ENCODE assay signal across 29 cellular contexts in the genomic region with DNA sequence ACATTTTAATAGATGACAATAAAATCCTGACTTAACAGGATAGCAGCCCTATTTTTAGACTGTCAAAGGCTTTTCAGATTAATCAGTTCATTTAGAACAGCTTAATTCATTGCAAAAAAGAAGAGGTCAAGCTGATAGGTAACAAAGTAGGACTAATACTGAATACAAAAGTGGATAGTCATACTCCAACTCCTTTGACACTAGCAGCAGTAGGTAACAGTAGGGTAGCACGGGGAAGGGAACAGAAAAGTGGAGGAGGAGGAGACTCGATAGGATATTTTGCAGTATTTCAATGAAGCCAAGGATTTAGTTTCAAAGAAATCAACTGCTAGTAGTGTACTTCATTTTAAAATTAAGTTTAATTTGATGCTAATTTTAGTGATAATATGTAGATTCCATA.
"Had no signal": no experiment of that assay in that cellular context is flagged by ENCODE, and none has a peak within 500 bp of the region (broad histone marks: within the 10 kb centered on the region; RNA-seq: fewer than 3 reads in every experiment).

No MANE protein-coding gene starts in this region.

- H3K9me3 Mint-ChIP-seq: mesothelial cell of epicardium; naive B cell; natural killer cell; stimulated activated naive B cell treated with anti-CD40 and anti-IgM and Interleukin-4, amounts not matched to agents 10 μg/mL and 1 μg/mL and 100 μg/mL, for 72 hours had no signal

- H3K36me3 ChIP-seq: prostate gland had no signal

- H3K9me3 ChIP-seq: left lung, lower lobe of right lung, pancreas, prostate gland, stomach, testis, thyroid gland, transverse colon, upper lobe of left lung had no signal

- ATAC-seq: left colon; left lung; lower lobe of right lung; natural killer cell; pancreas; right cardiac atrium; sciatic nerve; stimulated activated naive B cell treated with anti-CD40 and anti-IgM and Interleukin-4, amounts not matched to agents 10 μg/mL and 1 μg/mL and 100 μg/mL, for 72 hours; stimulated activated naive CD8-positive, alpha-beta T cell treated with anti-CD3 and anti-CD28 coated beads, Interleukin-15, Interleukin-2, amounts not matched to agents 100 U/mL and 50 U/mL, for 24 hours had no signal

- H3K27ac Mint-ChIP-seq: immature natural killer cell; mesothelial cell of epicardium; natural killer cell; stimulated activated naive B cell treated with anti-CD40 and anti-IgM and Interleukin-4, amounts not matched to agents 10 μg/mL and 1 μg/mL and 100 μg/mL, for 72 hours had no signal

- H3K4me1 Mint-ChIP-seq: immature natural killer cell, natural killer cell had no signal

- H3K4me3 Mint-ChIP-seq: immature natural killer cell; mesothelial cell of epicardium; naive B cell; natural killer cell; stimulated activated naive B cell treated with anti-CD40 and anti-IgM and Interleukin-4, amounts not matched to agents 10 μg/mL and 1 μg/mL and 100 μg/mL, for 72 hours had no signal

- H3K4me1 ChIP-seq: left lung, lower lobe of right lung, pancreas, prostate gland, stomach, testis, thyroid gland, transverse colon, upper lobe of left lung had no signal

- H3K27ac ChIP-seq: left lung, lower lobe of right lung, pancreas, prostate gland, skin epidermis, stomach, testis, thyroid gland, transverse colon, upper lobe of left lung had no signal

- H3K27me3 ChIP-seq: left lung, pancreas, stomach, testis, thyroid gland, transverse colon, upper lobe of left lung had no signal

- DNase-seq: hippocampal formation; immature natural killer cell; kidney; left colon; left lung; lower lobe of right lung; mammary epithelial cell; mesenchymal stem cell; naive B cell; natural killer cell; nucleus accumbens; pancreas; posterior cingulate gyrus; right cardiac atrium; stimulated activated CD4-positive, alpha-beta T cell treated with anti-CD3 and anti-CD28 coated beads, Interleukin-12 subunit alpha, Interleukin-12 subunit beta, amount 100 ng/mL, for 4 hours; stimulated activated CD4-positive, alpha-beta T cell treated with anti-CD3 and anti-CD28 coated beads, Interleukin-15, amount 100 ng/mL, for 24 hours; stimulated activated CD4-positive, alpha-beta T cell treated with anti-CD3 and anti-CD28 coated beads, Interleukin-2, amount 100 ng/mL, for 24 hours; stimulated activated CD4-positive, alpha-beta T cell treated with anti-CD3 and anti-CD28 coated beads, Interleukin-4, amount 100 ng/mL, for 1 hour; stimulated activated naive B cell treated with anti-CD40 and anti-IgM and Interleukin-4, amounts not matched to agents 10 μg/mL and 1 μg/mL and 100 μg/mL, for 72 hours; stimulated activated naive CD8-positive, alpha-beta T cell treated with anti-CD3 and anti-CD28 coated beads, Interleukin-15, Interleukin-2, amounts not matched to agents 100 U/mL and 50 U/mL, for 24 hours; stomach; testis; thyroid gland; transverse colon; upper lobe of left lung had no signal

- H3K36me3 Mint-ChIP-seq: natural killer cell had no signal

- H3K27me3 Mint-ChIP-seq: naive B cell; stimulated activated naive B cell treated with anti-CD40 and anti-IgM and Interleukin-4, amounts not matched to agents 10 μg/mL and 1 μg/mL and 100 μg/mL, for 72 hours had no signal

- H3K4me3 ChIP-seq: left lung, lower lobe of right lung, pancreas, prostate gland, skin epidermis, stomach, testis, thyroid gland, transverse colon, upper lobe of left lung had no signal
